In the genomic region with DNA sequence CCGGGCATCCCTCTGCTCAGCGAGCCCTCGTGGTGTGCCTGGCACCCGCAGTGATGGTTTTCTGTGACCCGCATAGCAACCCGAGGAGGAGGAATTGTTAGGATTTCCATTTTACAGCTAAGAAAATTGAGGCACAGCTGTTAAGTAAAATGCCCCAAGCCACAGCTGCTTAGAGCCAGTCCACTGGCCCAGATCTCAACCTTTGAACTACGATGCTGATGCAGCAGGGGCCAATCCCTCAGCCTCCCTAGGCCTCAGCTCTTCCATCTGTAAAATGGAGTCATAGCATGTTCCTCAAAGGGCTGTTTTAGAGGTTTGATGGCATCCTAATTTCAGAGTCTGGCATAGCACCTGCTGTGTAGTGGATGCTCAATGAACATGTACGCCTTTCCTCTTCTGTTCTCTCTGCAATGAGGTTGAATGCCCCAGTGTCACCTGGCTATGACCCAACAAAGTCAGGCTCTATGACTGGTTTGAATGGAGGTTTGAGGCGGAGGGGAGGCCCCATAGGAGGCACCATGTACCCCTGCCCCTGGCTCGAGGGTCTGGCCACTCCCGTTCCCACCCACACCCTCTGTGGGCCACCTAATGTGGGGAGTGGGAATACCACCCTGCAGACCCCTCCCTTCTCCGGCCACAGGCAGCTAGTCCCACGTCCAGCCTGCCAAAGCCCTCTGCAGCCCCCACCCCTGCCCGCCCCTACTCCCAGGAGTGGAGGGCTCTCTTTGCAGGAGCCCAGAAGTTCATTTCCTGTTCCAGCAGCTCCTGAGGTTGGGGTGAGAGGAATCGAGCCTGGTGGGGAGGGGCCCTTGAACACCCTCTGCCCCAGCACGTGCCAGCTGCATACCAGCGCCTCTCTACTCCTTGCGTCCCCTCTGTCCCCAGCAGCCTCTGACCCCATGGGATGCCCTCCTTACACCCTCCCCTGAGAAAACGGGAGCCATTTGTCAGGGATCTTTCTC, we compare ENCODE assay signal across 20 cellular contexts. TPM values are rescaled to one million over a fixed set of nuclear protein-coding genes. Genes with fewer than 3 reads are reported as not detected.
A peak's percentile ranks its signal among the peaks of the same experiment; 100 is the strongest.
DNase-seq lines count a peak whose midpoint lies in the region; ATAC-seq, FAIRE-seq and TF ChIP-seq lines count a peak whose summit lies in the region.
"Had no signal": no experiment of that assay in that cellular context is flagged by ENCODE, and none has a peak within 500 bp of the region (broad histone marks: within the 10 kb centered on the region; RNA-seq: fewer than 3 reads in every experiment).

No MANE protein-coding gene starts in this region.

- in situ Hi-C loops in HepG2 (cut with HindIII; ENCODE audit: extremely low pct_ligation_motif_present, low pct_unique_long_range_greater_than_20kb): no loop called here

- H3K4me3 ChIP-seq in HepG2 (replicated peaks in 1 of 3; ENCODE audit: insufficient read depth in 1 of 3, low read depth in 2 of 3, low read length in 3 of 3): no peak overlapping the region
- no peak overlapping the region for H3K4me3 ChIP-seq in right lobe of liver
- H3K4me3 ChIP-seq in kidney (ENCODE audit: low read length in 2 of 2): no peak overlapping the region
- no peak overlapping the region for H3K4me3 ChIP-seq in psoas muscle
- H3K4me3 ChIP-seq: A549, GM12878, GM23248 had no signal

- TF ChIP-seq EP300 in HepG2 (IDR thresholded peaks at IDR 0.05; ENCODE audit: low read depth in 2 of 2, low read length in 2 of 2) (no peak), HepG2 (CRISPR knock-in tag; IDR thresholded peaks at IDR 0.05; ENCODE audit: borderline replicate concordance) (no peak)

- intact Hi-C loops in HepG2 (cut with micrococcal nuclease; ENCODE audit: unreplicated experiment) (no loop called here), right lobe of liver (cut with DNase I) (no loop called here), kidney (cut with DNase I) (no loop called here), psoas muscle (cut with DNase I) (no loop called here)

- no peak for TF ChIP-seq RAD21 in HepG2 (CRISPR knock-in tag; IDR thresholded peaks at IDR 0.05)

- H3K9me3 ChIP-seq in HepG2 (ENCODE audit: low read length): no peaks in the 10 kb centered on the region
- no peaks in the 10 kb centered on the region for H3K9me3 ChIP-seq in right lobe of liver
- no peaks in the 10 kb centered on the region for H3K9me3 ChIP-seq in kidney (ENCODE audit: control insufficient read depth in 1 of 2, low read length in 2 of 2)
- H3K9me3 ChIP-seq in psoas muscle: no peaks in the 10 kb centered on the region
- H3K9me3 ChIP-seq: A549 had no signal

- no peaks in the 10 kb centered on the region for H4K20me1 ChIP-seq in HepG2 (ENCODE audit: insufficient read depth, low read length)

- H3K4me1 ChIP-seq in HepG2 (ENCODE audit: insufficient read depth, low read length): peaks cover 8% of the 10 kb centered on the region
- H3K4me1 ChIP-seq in right lobe of liver: no peaks in the 10 kb centered on the region
- H3K4me1 ChIP-seq in kidney (ENCODE audit: control insufficient read depth in 1 of 2, insufficient read depth in 1 of 2, low read depth in 1 of 2, low read length in 2 of 2): no peaks in the 10 kb centered on the region
- no peaks in the 10 kb centered on the region for H3K4me1 ChIP-seq in psoas muscle
- H3K4me1 ChIP-seq: A549 had no signal

- no peak overlapping the region for H3K9ac ChIP-seq in HepG2 (ENCODE audit: insufficient read depth, low read depth, low read length)
- H3K9ac ChIP-seq in kidney (ENCODE audit: low read length in 2 of 2): no peak overlapping the region
- H3K9ac ChIP-seq: GM23248 had no signal

- H3K4me2 ChIP-seq in HepG2 (ENCODE audit: low read depth, low read length): no peak overlapping the region
- H3K4me2 ChIP-seq: A549 had no signal

- no peak for TF ChIP-seq CTCF in HepG2 (CRISPR knock-in tag; IDR thresholded peaks at IDR 0.05)
- no peak for TF ChIP-seq CTCF in right lobe of liver (IDR thresholded peaks at IDR 0.05)
- no peak for TF ChIP-seq CTCF in kidney (IDR thresholded peaks at IDR 0.05; ENCODE audit: borderline replicate concordance, extremely low read depth, insufficient read depth)
- no peak for TF ChIP-seq CTCF in psoas muscle (IDR thresholded peaks at IDR 0.05)

- no peak overlapping the region for H3K27ac ChIP-seq in HepG2 (ENCODE audit: extremely low read length, insufficient read depth, low read length)
- H3K27ac ChIP-seq in right lobe of liver: no peak overlapping the region
- H3K27ac ChIP-seq in kidney (ENCODE audit: low read depth in 2 of 2, low read length in 2 of 2): no peak overlapping the region
- no peak overlapping the region for H3K27ac ChIP-seq in psoas muscle
- H3K27ac ChIP-seq: 22Rv1, A549, GM23248 had no signal

- H3K79me2 ChIP-seq in HepG2 (ENCODE audit: insufficient read depth, low read length): no peaks in the 10 kb centered on the region

- ATAC-seq in HepG2: no peak
- ATAC-seq in right lobe of liver: no peak
- ATAC-seq in psoas muscle: no peak
- ATAC-seq in GM19463 (IDR thresholded peaks at IDR 0.05; ENCODE audit: unreplicated experiment): no peak
- ATAC-seq: A549, GM12878 had no signal

- H2AFZ ChIP-seq in HepG2 (ENCODE audit: low read length): no peak overlapping the region
- H2AFZ ChIP-seq: GM23248 had no signal

- 41% methylated on average over 17 of the region's 19 CpGs for WGBS in HepG2 (ENCODE audit: low lambda C conversion rate)
- 55% methylated on average over 7 of the region's 19 CpGs for WGBS in right lobe of liver (ENCODE audit: insufficient coverage, low coverage, low lambda C conversion rate, missing lambda C conversion rate)
- whole genome bisulfite sequencing in psoas muscle, 3 donors: 70 to 75% (median 73%) methylated on average over 19 of the region's 19 CpGs

- CTCF ChIA-PET in HepG2 (lab: Yijun Ruan, JAX; ENCODE audit: low intra/inter-chr PET ratio, low total read pairs): no interaction called here

- H3K36me3 ChIP-seq in HepG2 (replicated peaks in 1 of 2; ENCODE audit: control insufficient read depth in 1 of 2, insufficient read depth in 2 of 2, low read length in 2 of 2) (no peaks in the 10 kb centered on the region), right lobe of liver (no peaks in the 10 kb centered on the region), kidney (ENCODE audit: control insufficient read depth in 1 of 2, insufficient read depth in 2 of 2, low read length in 2 of 2) (no peaks in the 10 kb centered on the region), psoas muscle (ENCODE audit: insufficient read depth in 1 of 2, low read depth in 1 of 2) (no peaks in the 10 kb centered on the region)

- POLR2A ChIA-PET in HepG2 (lab: Yijun Ruan, JAX): no interaction called here

- FAIRE-seq in HepG2 (lab: Jason Lieb, UNC) (no peak), kidney (lab: Jason Lieb, UNC) (no peak)
- FAIRE-seq: A549, GM12878, GM19239 had no signal

- peak; percentile 10 for DNase-seq in DMS 273 (lab: John Stamatoyannopoulos, UW; ENCODE audit: unreplicated experiment)
- DNase-seq in DMS 273 treated with DMSO at 0.1 percent for 48 hours (lab: John Stamatoyannopoulos, UW): no peak
- no peak for DNase-seq in HepG2 (ENCODE audit: low spot score)
- DNase-seq in right lobe of liver: no peak
- DNase-seq in kidney: peak; percentile 57
- peak; percentile 7 to 36 for DNase-seq in psoas muscle
- DNase-seq in GM19238 (ENCODE audit: insufficient read length, low spot score): no peak
- DNase-seq: AML-193, DMS53, DND-41, GM23248, H9 had no signal

- no peak for TF ChIP-seq POLR2A in HepG2 (IDR thresholded peaks at IDR 0.05; ENCODE audit: insufficient read depth in 1 of 2, low read depth in 2 of 2, low read length in 2 of 2)
- TF ChIP-seq POLR2A in right lobe of liver (IDR thresholded peaks at IDR 0.05): no peak

- H3K27me3 ChIP-seq in HepG2 (ENCODE audit: control insufficient read depth in 1 of 2, insufficient read depth in 2 of 2, low read length in 2 of 2): peaks cover 14 to 72% of the 10 kb centered on the region in 2 experiments; a peak in 4 of 5 replicates
- H3K27me3 ChIP-seq in right lobe of liver: no peaks in the 10 kb centered on the region
- peaks cover 0 to 4% (median 0%) of the 10 kb centered on the region in 3 donors for H3K27me3 ChIP-seq in psoas muscle (ENCODE audit: insufficient read depth in 3 of 3, low read length in 2 of 3)

- BruUV-seq in HepG2 (replicated peaks; lab: Mats Ljungman, UMichigan): no TSS peak

TF ChIP-seq in HepG2, 621 proteins besides CTCF, POLR2A, EP300 and RAD21 (continues in another document):
- no peak for TF ChIP-seq SYNCRIP (IDR thresholded peaks at IDR 0.05; ENCODE audit: insufficient read depth, low read depth, low read length)
- TF ChIP-seq ONECUT2 (CRISPR knock-in tag; IDR thresholded peaks at IDR 0.05): no peak
- TF ChIP-seq ZKSCAN1 (IDR thresholded peaks at IDR 0.05; ENCODE audit: low read length): no peak
- no peak for TF ChIP-seq HNRNPH1 (optimal IDR thresholded peaks at IDR 0.05; ENCODE audit: low read depth, low read length)
- peak; percentile 81 for TF ChIP-seq ZNF629 (CRISPR knock-in tag; conservative IDR thresholded peaks at IDR 0.05)

RNA-seq across cellular contexts. Expression of a gene that starts 31.0 kb away (rescaled TPM):
- total RNA-seq in HepG2 (2016; rRNA removed; fragmentation: Illumina TruSeq; extraction: Trizol): 0.17 and 0.20 TPM in 2 replicates
- total RNA-seq in HepG2 (2016; cell fraction: cytosol; rRNA removed; fragmentation: Illumina TruSeq; extraction: Trizol; ENCODE audit: low read depth): not detected in 2 replicates
- total RNA-seq in HepG2 (2016; cell fraction: insoluble cytoplasmic fraction; rRNA removed; fragmentation: Illumina TruSeq; extraction: Trizol): 0.09 and 0.19 TPM in 2 replicates
- total RNA-seq in HepG2 (2016; cell fraction: membrane; rRNA removed; fragmentation: Illumina TruSeq; extraction: Trizol): 0.09 and 0.10 TPM in 2 replicates
- 0.40 and 0.47 TPM in 2 replicates for total RNA-seq in HepG2 (2016; cell fraction: nucleus; rRNA removed; fragmentation: Illumina TruSeq; extraction: Trizol)
- polyA plus RNA-seq in HepG2 (2011; rRNA removed): 1.7 and 2.4 TPM in 2 replicates
- polyA plus RNA-seq in HepG2 (2011; cell fraction: cytosol; rRNA removed): 2.2 and 2.3 TPM in 2 replicates
- 2.0 and 2.4 TPM in 2 replicates for polyA plus RNA-seq in HepG2 (2011; cell fraction: nucleus; rRNA removed)
- 0.34 and 0.88 TPM in 2 replicates for polyA plus RNA-seq in HepG2 (2012)
- 0.05 TPM in 1 of 2 replicates, not detected in the other for polyA plus RNA-seq in HepG2 (2016; cell fraction: cytosol; fragmentation: Illumina TruSeq; extraction: Trizol; ENCODE audit: low read depth)
- 0.10 and 0.17 TPM in 2 replicates for polyA plus RNA-seq in HepG2 (2016; cell fraction: insoluble cytoplasmic fraction; fragmentation: Illumina TruSeq; extraction: Trizol; ENCODE audit: low read depth)
- 0.06 TPM in 2 replicates for polyA plus RNA-seq in HepG2 (2016; cell fraction: membrane; fragmentation: Illumina TruSeq; extraction: Trizol; ENCODE audit: low read depth)
- 0.37 and 0.68 TPM in 2 replicates for polyA plus RNA-seq in HepG2 (2016; cell fraction: nucleus; fragmentation: Illumina TruSeq; extraction: Trizol; ENCODE audit: insufficient read depth, low read depth)
- polyA minus RNA-seq in HepG2 (2011; rRNA and poly(A)+ RNA removed; ENCODE audit: low replicate concordance): 4.0 TPM in 1 of 2 replicates, not detected in the other
- 2.7 TPM in 2 replicates for polyA minus RNA-seq in HepG2 (2011; cell fraction: cytosol; rRNA and poly(A)+ RNA removed)
- polyA minus RNA-seq in HepG2 (2011; cell fraction: nucleus; rRNA and poly(A)+ RNA removed): 0.90 and 1.1 TPM in 2 replicates
- total RNA-seq in right lobe of liver: 10 to 100 TPM in 3 of 6 experiments, 1 to 10 TPM in 2, under 1 TPM in 1; 0.37 to 15.9 (median 9.6) TPM
- 3.7 TPM for total RNA-seq in kidney
- polyA plus RNA-seq in kidney (ENCODE audit: insufficient read depth, low read depth, low replicate concordance): 0.49 TPM
- 10 to 100 TPM in 2 of 4 donors, 1 to 10 TPM in 2; 2.9 to 19.3 (median 11.0) TPM for total RNA-seq in psoas muscle
- polyA plus RNA-seq in psoas muscle: 10 to 100 TPM in 2 of 3 donors, 1 to 10 TPM in 1; 7.4 to 20.0 (median 13.4) TPM
- total RNA-seq: CD4-positive, alpha-beta memory T cell; G401 had no signal
- polyA plus RNA-seq: CD14-positive monocyte; CD4-positive, alpha-beta memory T cell; GM12878 had no signal

Comparison
In these comparisons a context has a peak if more than half of its experiments do, and no peak if none do; other contexts are left out.
1. DNase-seq: peak in DMS 273 (single experiment), kidney (single experiment) and psoas muscle (2 of 2); none in DMS 273 treated with DMSO at 0.1 percent for 48 hours (single experiment), HepG2 (single experiment), right lobe of liver (0 of 3) and GM19238 (single experiment).